ENCODE assay signal across 25 cellular contexts in the genomic region with DNA sequence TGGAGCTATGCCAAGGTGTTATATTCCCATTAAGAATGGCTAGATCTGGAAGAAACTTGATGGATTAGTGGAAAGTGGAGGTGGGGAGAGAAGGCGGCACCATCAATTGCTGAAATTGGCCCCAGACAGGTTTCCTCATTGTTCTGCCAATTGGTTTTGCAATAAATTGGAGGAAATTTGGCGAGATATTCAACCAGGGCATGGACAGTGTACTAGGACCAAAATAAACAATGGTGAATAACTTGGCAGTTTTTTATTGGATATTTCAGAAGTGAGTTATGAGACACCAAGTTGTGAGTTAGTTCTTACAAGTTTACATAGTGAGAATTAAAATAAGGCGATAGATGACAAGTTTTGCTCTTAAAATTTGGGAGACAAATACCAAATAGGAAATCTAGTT. TPM values are rescaled to one million over a fixed set of nuclear protein-coding genes. Genes with fewer than 3 reads are reported as not detected.
"Had no signal": no experiment of that assay in that cellular context is flagged by ENCODE, and none has a peak within 500 bp of the region (broad histone marks: within the 10 kb centered on the region; RNA-seq: fewer than 3 reads in every experiment).

No MANE protein-coding gene starts in this region.

- H3K27me3 Mint-ChIP-seq: activated CD4-positive, alpha-beta T cell treated with anti-CD3 and anti-CD28 coated beads, Interleukin-2, amount 10 ng/mL, durations not matched to agents 7 days and 5 days; activated CD8-positive, alpha-beta memory T cell treated with anti-CD3 and anti-CD28 coated beads, Interleukin-2, amount 10 ng/mL, durations not matched to agents 7 days and 5 days; activated CD8-positive, alpha-beta T cell treated with anti-CD3 and anti-CD28 coated beads for 36 hours; activated naive CD4-positive, alpha-beta T cell treated with anti-CD3 and anti-CD28 coated beads, Interleukin-2, amount 10 ng/mL, durations not matched to agents 7 days and 5 days; brain; dendritic cell treated with granulocyte-macrophage colony-stimulating factor and Interleukin-4, amounts not matched to agents 40 ng/mL and 50 ng/mL, for 4 days; memory B cell had no signal

- H3K9me3 ChIP-seq: sigmoid colon, upper lobe of left lung had no signal

- H3K4me1 Mint-ChIP-seq: activated CD8-positive, alpha-beta memory T cell treated with anti-CD3 and anti-CD28 coated beads, Interleukin-2, amount 10 ng/mL, durations not matched to agents 7 days and 5 days; brain; immature natural killer cell; memory B cell; nephron progenitor cell had no signal

- H3K36me3 Mint-ChIP-seq: activated CD8-positive, alpha-beta memory T cell treated with anti-CD3 and anti-CD28 coated beads, Interleukin-2, amount 10 ng/mL, durations not matched to agents 7 days and 5 days; activated naive CD4-positive, alpha-beta T cell treated with anti-CD3 and anti-CD28 coated beads, Interleukin-2, amount 10 ng/mL, durations not matched to agents 7 days and 5 days; immature natural killer cell; memory B cell; T-cell had no signal

- H3K4me1 ChIP-seq: parathyroid adenoma, upper lobe of left lung had no signal

- H3K27ac ChIP-seq: foreskin keratinocyte, parathyroid adenoma, sigmoid colon, upper lobe of left lung, WERI-Rb-1 had no signal

- DNase-seq: activated CD4-positive, alpha-beta T cell treated with anti-CD3 and anti-CD28 coated beads, Interleukin-2, amount 10 ng/mL, durations not matched to agents 7 days and 5 days; activated CD4-positive, CD25-positive, alpha-beta regulatory T cell treated with anti-CD3 and anti-CD28 coated beads, Interleukin-2, amount 50 U/mL, for 72 hours; activated CD8-positive, alpha-beta memory T cell treated with anti-CD3 and anti-CD28 coated beads, Interleukin-2, amount 10 ng/mL, durations not matched to agents 7 days and 5 days; activated CD8-positive, alpha-beta T cell treated with anti-CD3 and anti-CD28 coated beads for 36 hours; activated effector memory CD4-positive, alpha-beta T cell treated with anti-CD3 and anti-CD28 coated beads, Interleukin-2, amount 50 U/mL, for 16 hours; activated naive CD4-positive, alpha-beta T cell treated with anti-CD3 and anti-CD28 coated beads, Interleukin-2, amount 10 ng/mL, durations not matched to agents 7 days and 5 days; activated T-cell treated with anti-CD3 and anti-CD28 coated beads for 4 hours; anterior cingulate cortex; caudate nucleus; effector CD4-positive, alpha-beta T cell; foreskin keratinocyte; immature natural killer cell; left ventricle myocardium superior; nephron progenitor cell; sigmoid colon; stimulated activated CD4-positive, alpha-beta T cell treated with anti-CD3 and anti-CD28 coated beads, Interleukin-4, amount 100 ng/mL, for 1 hour; stimulated activated naive CD4-positive, alpha-beta T cell treated with Interleukin-2 at 50 U/mL for 16 hours; T-cell; upper lobe of left lung; WERI-Rb-1 had no signal

- H3K27ac Mint-ChIP-seq: activated CD4-positive, alpha-beta T cell treated with anti-CD3 and anti-CD28 coated beads, Interleukin-2, amount 10 ng/mL, durations not matched to agents 7 days and 5 days; activated CD8-positive, alpha-beta memory T cell treated with anti-CD3 and anti-CD28 coated beads, Interleukin-2, amount 10 ng/mL, durations not matched to agents 7 days and 5 days; activated CD8-positive, alpha-beta T cell treated with anti-CD3 and anti-CD28 coated beads for 36 hours; activated naive CD4-positive, alpha-beta T cell treated with anti-CD3 and anti-CD28 coated beads, Interleukin-2, amount 10 ng/mL, durations not matched to agents 7 days and 5 days; brain; dendritic cell treated with granulocyte-macrophage colony-stimulating factor and Interleukin-4, amounts not matched to agents 40 ng/mL and 50 ng/mL, for 4 days; immature natural killer cell; memory B cell; nephron progenitor cell; T-cell had no signal

- H3K36me3 ChIP-seq: sigmoid colon, upper lobe of left lung, WERI-Rb-1 had no signal

- H3K79me2 ChIP-seq: parathyroid adenoma had no signal

- ATAC-seq: activated CD8-positive, alpha-beta memory T cell treated with anti-CD3 and anti-CD28 coated beads, Interleukin-2, amount 10 ng/mL, durations not matched to agents 7 days and 5 days; activated CD8-positive, alpha-beta T cell treated with anti-CD3 and anti-CD28 coated beads for 36 hours; foreskin keratinocyte; left ventricle myocardium superior had no signal

- H3K9me3 Mint-ChIP-seq: activated CD8-positive, alpha-beta T cell treated with anti-CD3 and anti-CD28 coated beads for 36 hours; nephron progenitor cell had no signal

- H3K9ac ChIP-seq: parathyroid adenoma had no signal

- H3K27me3 ChIP-seq: foreskin keratinocyte, sigmoid colon, upper lobe of left lung had no signal

- H3K4me3 ChIP-seq: sigmoid colon, upper lobe of left lung had no signal

- H3K4me3 Mint-ChIP-seq: activated CD4-positive, alpha-beta T cell treated with anti-CD3 and anti-CD28 coated beads, Interleukin-2, amount 10 ng/mL, durations not matched to agents 7 days and 5 days; activated CD8-positive, alpha-beta memory T cell treated with anti-CD3 and anti-CD28 coated beads, Interleukin-2, amount 10 ng/mL, durations not matched to agents 7 days and 5 days; activated CD8-positive, alpha-beta T cell treated with anti-CD3 and anti-CD28 coated beads for 36 hours; activated naive CD4-positive, alpha-beta T cell treated with anti-CD3 and anti-CD28 coated beads, Interleukin-2, amount 10 ng/mL, durations not matched to agents 7 days and 5 days; brain; dendritic cell treated with granulocyte-macrophage colony-stimulating factor and Interleukin-4, amounts not matched to agents 40 ng/mL and 50 ng/mL, for 4 days; immature natural killer cell; memory B cell; nephron progenitor cell; T-cell had no signal

RNA-seq across cellular contexts. Expression of a gene that starts 41.1 kb away (rescaled TPM):
- total RNA-seq: activated CD4-positive, alpha-beta T cell treated with anti-CD3 and anti-CD28 coated beads, Interleukin-2, amount 10 ng/mL, durations not matched to agents 7 days and 5 days; activated CD8-positive, alpha-beta memory T cell treated with anti-CD3 and anti-CD28 coated beads, Interleukin-2, amount 10 ng/mL, durations not matched to agents 7 days and 5 days; activated CD8-positive, alpha-beta T cell treated with anti-CD3 and anti-CD28 coated beads for 36 hours; mononuclear cell had no signal
- polyA plus RNA-seq: immature natural killer cell had no signal
